In the genomic region with DNA sequence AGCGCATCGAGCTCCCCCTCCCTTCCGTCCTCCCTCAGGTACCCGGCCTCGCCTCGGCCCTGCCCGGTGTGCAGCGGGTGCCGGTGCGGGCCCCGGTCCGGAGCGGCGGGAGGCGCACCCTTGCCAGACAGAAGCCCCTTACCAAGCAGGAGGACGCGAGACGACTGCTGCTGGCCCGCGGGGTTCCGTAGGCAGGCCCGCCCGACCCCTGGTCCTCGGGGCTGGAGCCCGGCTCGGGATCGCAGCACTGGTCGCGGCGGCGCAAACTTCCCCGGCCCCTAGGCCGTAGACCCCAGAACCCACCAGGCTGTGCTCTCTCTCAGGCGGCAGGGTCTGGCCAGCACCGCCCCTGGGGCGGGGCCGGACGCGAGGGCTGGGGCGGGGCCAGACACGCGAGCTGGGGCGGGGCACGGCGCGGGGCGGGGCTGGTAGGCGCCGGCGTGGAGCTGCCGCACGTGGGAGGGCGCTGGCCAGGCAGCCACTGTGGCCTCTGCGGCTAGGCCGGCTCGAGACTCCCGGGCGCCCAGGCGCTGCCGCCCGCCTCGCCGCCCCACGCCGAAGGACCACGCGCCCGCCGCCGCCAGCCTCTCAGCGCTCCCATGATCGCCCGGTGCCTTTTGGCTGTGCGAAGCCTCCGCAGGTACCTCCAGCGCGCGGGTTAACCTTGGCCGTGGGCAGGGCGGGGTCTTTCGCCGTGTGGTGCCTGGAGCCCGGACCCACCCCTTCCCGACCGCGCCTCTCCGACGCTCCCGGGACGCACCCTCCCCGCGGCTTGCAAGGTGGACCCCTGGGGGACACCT, we compare ENCODE assay signal across 8 cellular contexts. TPM values are rescaled to one million over a fixed set of nuclear protein-coding genes. Genes with fewer than 3 reads are reported as not detected.
DNase-seq lines count a peak whose midpoint lies in the region; ATAC-seq, FAIRE-seq and TF ChIP-seq lines count a peak whose summit lies in the region.

Gene NLN, plus strand, starts transcription at position 431 of the 800 bp plus-strand sequence. Its CDS starts 169 bp downstream, at position 600.
A gene with protein sequence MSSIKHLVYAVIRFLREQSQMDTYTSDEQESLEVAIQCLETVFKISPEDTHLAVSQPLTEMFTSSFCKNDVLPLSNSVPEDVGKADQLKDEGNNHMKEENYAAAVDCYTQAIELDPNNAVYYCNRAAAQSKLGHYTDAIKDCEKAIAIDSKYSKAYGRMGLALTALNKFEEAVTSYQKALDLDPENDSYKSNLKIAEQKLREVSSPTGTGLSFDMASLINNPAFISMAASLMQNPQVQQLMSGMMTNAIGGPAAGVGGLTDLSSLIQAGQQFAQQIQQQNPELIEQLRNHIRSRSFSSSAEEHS (minus strand): TSS at position 335 of the 800 bp plus-strand sequence. CDS start 1,302 bp downstream, outside the sequence.

- intact Hi-C loops in right cardiac atrium (cut with DNase I) (no loop called here), vagina (cut with DNase I) (no loop called here)

- TF ChIP-seq POLR2A in GM12891 (IDR thresholded peaks at IDR 0.05; ENCODE audit: low read depth, low read length) (no peak), vagina (IDR thresholded peaks at IDR 0.05) (no peak)

- H3K9me3 Mint-ChIP-seq in HFFc6 = no peaks in the 10 kb centered on the region

- peak within 1 kb of the TSS; percentile 80 for H3K27ac ChIP-seq in right cardiac atrium (ENCODE audit: low read length)
- peak within 1 kb of the TSS; percentile 56 for H3K27ac ChIP-seq in rectal smooth muscle tissue (ENCODE audit: low read depth, low read length)
- H3K27ac ChIP-seq in vagina = peak within 1 kb of the TSS; percentile 78

- H3K4me3 Mint-ChIP-seq in HFFc6 = peak within 1 kb of the TSS; percentile 97

- H3K4me1 ChIP-seq in right cardiac atrium (ENCODE audit: control insufficient read depth, insufficient read depth, low read length) = no peaks in the 10 kb centered on the region
- no peaks in the 10 kb centered on the region for H3K4me1 ChIP-seq in rectal smooth muscle tissue (ENCODE audit: control insufficient read depth, insufficient read depth, low read length)
- peaks cover 21% of the 10 kb centered on the region for H3K4me1 ChIP-seq in vagina

- H3K36me3 Mint-ChIP-seq in HFFc6 (ENCODE audit: low read depth) = peaks cover 20% of the 10 kb centered on the region

- H3K27me3 ChIP-seq in right cardiac atrium (ENCODE audit: control insufficient read depth, insufficient read depth) = no peaks in the 10 kb centered on the region
- H3K27me3 ChIP-seq in rectal smooth muscle tissue (ENCODE audit: control insufficient read depth, insufficient read depth, low read length) = no peaks in the 10 kb centered on the region
- H3K27me3 ChIP-seq in vagina = no peaks in the 10 kb centered on the region

- WGBS in right cardiac atrium = under 1% methylated on average over 92 of the region's 92 CpGs

- TF ChIP-seq CTCF in HFFc6 (IDR thresholded peaks at IDR 0.05) (no peak; the same call in 1 of the 2 replicates), vagina (IDR thresholded peaks at IDR 0.05) (no peak)

- peak within 1 kb of the TSS; percentile 91 for H3K27ac Mint-ChIP-seq in HFFc6

- peak within 1 kb of the TSS; percentile 73 for H3K9ac ChIP-seq in rectal smooth muscle tissue (ENCODE audit: low read length)

- peaks cover 33% of the 10 kb centered on the region for H3K4me1 Mint-ChIP-seq in HFFc6 (ENCODE audit: low read depth)

- DNase-seq in GM12891 (ENCODE audit: insufficient read length, low spot score) (peak; percentile 88), HFFc6 (peak; percentile 68), NCI-H1048 (lab: John Stamatoyannopoulos, UW) (peak; percentile 59), T-helper 2 cell (peak; percentile 66 to 81 (median 77)), anterior cingulate cortex (lab: John Stamatoyannopoulos, UW) (peak; percentile 25 to 92 (median 84)), right cardiac atrium (peak; percentile 89 to 95 (median 95)), vagina (ENCODE audit: extremely low spot score in 2 of 2) (no peak)

- H3K4me3 ChIP-seq in right cardiac atrium (ENCODE audit: low read length) (peak within 1 kb of the TSS; percentile 93), rectal smooth muscle tissue (ENCODE audit: low read length) (peak within 1 kb of the TSS; percentile 89), vagina (peak within 1 kb of the TSS; percentile 85 to 90)

- H3K9me3 ChIP-seq in right cardiac atrium (ENCODE audit: control insufficient read depth, low read length) = no peaks in the 10 kb centered on the region
- H3K9me3 ChIP-seq in vagina = no peaks in the 10 kb centered on the region

- no peaks in the 10 kb centered on the region for H3K36me3 ChIP-seq in rectal smooth muscle tissue (ENCODE audit: control insufficient read depth, insufficient read depth, low read length)
- H3K36me3 ChIP-seq in vagina = no peaks in the 10 kb centered on the region

- peak; percentile 99 for ATAC-seq in right cardiac atrium

- no peaks in the 10 kb centered on the region for H3K27me3 Mint-ChIP-seq in HFFc6 (ENCODE audit: insufficient read depth)

- peak; percentile 69 for FAIRE-seq in GM12891 (lab: Jason Lieb, UNC)

TF ChIP-seq in GM12891, 5 proteins besides CTCF, POLR2A, EP300 and RAD21:
- TF ChIP-seq SPI1 (IDR thresholded peaks at IDR 0.05; ENCODE audit: low read depth, low read length) (no peak), POLR2AphosphoS5 (IDR thresholded peaks at IDR 0.05; ENCODE audit: low read depth, low read length) (no peak), PAX5 (IDR thresholded peaks at IDR 0.05; ENCODE audit: insufficient read depth, low read length, severe bottlenecking) (no peak), POU2F2 (IDR thresholded peaks at IDR 0.05; ENCODE audit: low read depth, low read length) (no peak), TAF1 (IDR thresholded peaks at IDR 0.05; ENCODE audit: low read depth, low read length) (no peak)

RNA-seq across cellular contexts. Expression of gene NLN, which starts in this region (rescaled TPM):
- polyA plus RNA-seq in GM12891 (2012; ENCODE audit: low read depth, missing spikeins) = 10.0 TPM
- total RNA-seq in HFFc6 (2021; fragmentation: NEBNext Ultra II Directional; extraction: Animal tissue kit (Norgen Biotek cat#: 25700)) = 10 to 100 TPM; 47.9 to 62.0 (median 57.1) TPM
- total RNA-seq in right cardiac atrium (10 to 100 TPM in 3 of 4 donors, 1 to 10 TPM in 1; 8.5 to 11.9 (median 11.3) TPM), vagina (6.6 TPM)
- 2.3 TPM for polyA plus RNA-seq in right cardiac atrium

RNA-seq across cellular contexts. Expression of the second gene that starts in this region (rescaled TPM):
- 1.9 TPM for polyA plus RNA-seq in GM12891 (2012; ENCODE audit: low read depth, missing spikeins)
- total RNA-seq in HFFc6 (2021; fragmentation: NEBNext Ultra II Directional; extraction: Animal tissue kit (Norgen Biotek cat#: 25700)) = 10 to 100 TPM; 25.7 to 32.7 (median 30.1) TPM
- total RNA-seq in right cardiac atrium = 10 to 100 TPM in 1 of 4 donors, 1 to 10 TPM in 3; 8.7 to 10.2 (median 9.4) TPM
- 2.6 TPM for polyA plus RNA-seq in right cardiac atrium
- total RNA-seq in vagina = 6.4 TPM

Comparison
In these comparisons a context has a peak if more than half of its experiments do, and no peak if none do; other contexts are left out.
1. DNase-seq: peak in GM12891 (single experiment), HFFc6 (single experiment), NCI-H1048 (single experiment), T-helper 2 cell (5 of 5), anterior cingulate cortex (58 of 58) and right cardiac atrium (3 of 3); none in vagina (0 of 2).
2. Peak in every context shown above with its lines, with median percentiles within 50 percentile points of each other: H3K27ac ChIP-seq and H3K4me3 ChIP-seq.